In genomic region chr9:120917989-120918630, GRCh38 we compare ENCODE assay signal across 2 cellular contexts.
TF ChIP-seq lines count a peak whose summit lies in the region.

No MANE protein-coding gene starts in this region.

TF ChIP-seq in IMR-90, 13 proteins besides CTCF, POLR2A, EP300 and RAD21:
- TF ChIP-seq MAZ (IDR thresholded peaks at IDR 0.05; ENCODE audit: borderline replicate concordance, low read depth, low read length) (no peak), NFE2L2 (IDR thresholded peaks at IDR 0.05; ENCODE audit: low read depth, low read length) (no peak), BHLHE40 (IDR thresholded peaks at IDR 0.05; ENCODE audit: low read depth, low read length) (no peak), CHD1 (IDR thresholded peaks at IDR 0.05; ENCODE audit: low read depth, low read length) (no peak), USF2 (IDR thresholded peaks at IDR 0.05; ENCODE audit: low read depth, low read length) (no peak), FOS (IDR thresholded peaks at IDR 0.05; ENCODE audit: low read depth, low read length) (no peak), ELK1 (IDR thresholded peaks at IDR 0.05; ENCODE audit: borderline replicate concordance, low read depth, low read length) (no peak), CEBPB (IDR thresholded peaks at IDR 0.05; ENCODE audit: low read depth, low read length) (no peak), RFX5 (IDR thresholded peaks at IDR 0.05; ENCODE audit: low read depth, low read length) (no peak), SMC3 (IDR thresholded peaks at IDR 0.05; ENCODE audit: low read depth, low read length) (no peak)

TF ChIP-seq in K562, 482 proteins besides CTCF, POLR2A, EP300 and RAD21:
- TF ChIP-seq TAL1 (IDR thresholded peaks at IDR 0.05), result no peak
- no peak for TF ChIP-seq ZNF717 (CRISPR knock-in tag; IDR thresholded peaks at IDR 0.05)
- TF ChIP-seq CBX1 (IDR thresholded peaks at IDR 0.05; ENCODE audit: low read depth), result no peak
- TF ChIP-seq HBP1 (CRISPR knock-in tag; IDR thresholded peaks at IDR 0.05), result no peak
- TF ChIP-seq TAF1 (IDR thresholded peaks at IDR 0.05; ENCODE audit: control insufficient read depth, extremely low read depth, insufficient read depth, low read length, severe bottlenecking), result no peak
- peak; percentile 91 for TF ChIP-seq DACH1 (IDR thresholded peaks at IDR 0.05; ENCODE audit: partially characterized antibody)
- TF ChIP-seq MGA (IDR thresholded peaks at IDR 0.05), result no peak
